8 cellular contexts compared by ENCODE assay signal in the genomic region with DNA sequence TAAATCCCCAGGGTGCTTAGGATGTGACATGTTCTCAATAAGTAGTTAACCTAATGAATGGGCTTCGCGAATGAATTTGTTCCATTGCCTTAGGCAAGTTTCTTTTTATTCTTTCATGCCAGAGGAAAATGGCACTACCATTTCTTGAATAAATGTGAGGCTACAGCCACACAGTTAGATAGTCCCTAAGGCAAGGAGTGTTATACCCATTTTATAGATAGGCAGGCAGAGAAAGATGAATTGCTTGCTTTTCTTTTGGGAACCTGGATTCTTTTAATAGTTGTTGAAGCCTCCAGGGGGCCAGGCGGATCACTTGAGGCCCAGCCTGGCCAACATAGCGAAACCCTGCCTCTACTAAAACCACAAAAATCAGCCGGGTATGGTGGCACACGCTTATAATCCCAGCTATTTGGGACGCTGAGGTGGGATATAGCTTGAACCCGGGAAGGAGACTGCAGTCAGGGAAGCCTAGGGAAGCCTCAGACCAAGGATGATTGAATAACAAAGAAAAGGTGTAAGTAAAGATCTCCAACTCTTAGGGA. TPM values are rescaled to one million over a fixed set of nuclear protein-coding genes. Genes with fewer than 3 reads are reported as not detected.
DNase-seq lines count a peak whose midpoint lies in the region; ATAC-seq and TF ChIP-seq lines count a peak whose summit lies in the region.

No MANE protein-coding gene starts in this region.

- no peaks in the 10 kb centered on the region for H3K9me3 Mint-ChIP-seq in CD8-positive, alpha-beta memory T cell

- no peak for ATAC-seq in GM21786 (IDR thresholded peaks at IDR 0.05; ENCODE audit: unreplicated experiment)

- no peaks in the 10 kb centered on the region for H3K27me3 ChIP-seq in CD8-positive, alpha-beta memory T cell (ENCODE audit: insufficient read depth, low read length, poor library complexity, severe bottlenecking)
- no peaks in the 10 kb centered on the region for H3K27me3 ChIP-seq in OCI-LY3 (ENCODE audit: low read depth, low read length)
- no peaks in the 10 kb centered on the region for H3K27me3 ChIP-seq in osteoblast (ENCODE audit: insufficient read depth, low read length)

- peaks cover 0 to 83% (median 9%) of the 10 kb centered on the region in 3 donors for H3K36me3 Mint-ChIP-seq in CD8-positive, alpha-beta memory T cell

- CTCF ChIA-PET in CD8-positive, alpha-beta memory T cell (lab: Charles Lee): interaction anchor here (1.0 to 1.9 kb wide), 2 partner anchors 26 to 273 kb away, joined by 3 to 7 read pairs; partner anchors contain the start of gene KIAA1191
- CTCF ChIA-PET in HEK293T (lab: Yijun Ruan, JAX): interaction anchor here (0.7 kb wide), 1 partner anchor 541 kb away, joined by 3 read pairs; no protein-coding TSS in a partner anchor

- peak overlapping the region; percentile 98 for H3K9ac ChIP-seq in OCI-LY3 (ENCODE audit: low read length)

- no peak for DNase-seq in CD8-positive, alpha-beta memory T cell
- no peak for DNase-seq in epithelial cell of esophagus (ENCODE audit: low read depth)
- DNase-seq in osteoblast (ENCODE audit: insufficient read length, low spot score, missing footprints): no peak
- DNase-seq in epidermal melanocyte (ENCODE audit: insufficient read length, low spot score): no peak
- no peak for DNase-seq in HEK293T (ENCODE audit: extremely low spot score)
- DNase-seq in NCI-H1930 (lab: John Stamatoyannopoulos, UW): no peak

- H3K27me3 Mint-ChIP-seq in CD8-positive, alpha-beta memory T cell: no peaks in the 10 kb centered on the region

- peaks cover 24% of the 10 kb centered on the region for H3K4me1 ChIP-seq in CD8-positive, alpha-beta memory T cell (ENCODE audit: insufficient read depth, low read length)
- H3K4me1 ChIP-seq in OCI-LY3 (ENCODE audit: low read length) (peaks cover 11% of the 10 kb centered on the region), osteoblast (ENCODE audit: insufficient read depth, low read length) (peaks cover 18% of the 10 kb centered on the region)

- peak overlapping the region; percentile 93 for H3K27ac ChIP-seq in CD8-positive, alpha-beta memory T cell (ENCODE audit: low read depth, low read length)
- H3K27ac ChIP-seq in OCI-LY3 (ENCODE audit: low read length): peak overlapping the region; percentile 92; the same call in 1 of the 2 replicates
- H3K27ac ChIP-seq in osteoblast (ENCODE audit: low read depth, low read length): peak overlapping the region; percentile 83

- H2AFZ ChIP-seq in OCI-LY3 (ENCODE audit: low read depth, low read length): no peak overlapping the region
- H2AFZ ChIP-seq in osteoblast (ENCODE audit: low read length): no peak overlapping the region

- TF ChIP-seq CTCF in OCI-LY3 (IDR thresholded peaks at IDR 0.05; ENCODE audit: low read depth, low read length) (no peak), epithelial cell of esophagus (IDR thresholded peaks at IDR 0.05; ENCODE audit: insufficient read depth, low read depth, low read length, missing control alignments) (no peak), osteoblast (IDR thresholded peaks at IDR 0.05; ENCODE audit: extremely low read depth, low read depth, low read length) (peak; percentile 10)

- H3K27ac Mint-ChIP-seq in CD8-positive, alpha-beta memory T cell: peak overlapping the region; percentile 56 to 100 (median 98)

- peak overlapping the region; percentile 99 for H3K4me3 ChIP-seq in CD8-positive, alpha-beta memory T cell (ENCODE audit: low read length)
- peak overlapping the region; percentile 96 for H3K4me3 ChIP-seq in OCI-LY3 (ENCODE audit: low read length)
- H3K4me3 ChIP-seq in epithelial cell of esophagus (ENCODE audit: low read length): peak overlapping the region; percentile 94
- peak overlapping the region; percentile 90 for H3K4me3 ChIP-seq in osteoblast (ENCODE audit: insufficient read depth, low read length)

- H3K36me3 ChIP-seq in CD8-positive, alpha-beta memory T cell (ENCODE audit: insufficient read depth, low read length): peaks cover 31% of the 10 kb centered on the region
- H3K36me3 ChIP-seq in OCI-LY3 (replicated peaks; ENCODE audit: low read depth, low read length) (peaks cover 59% of the 10 kb centered on the region), osteoblast (ENCODE audit: insufficient read depth, low read length) (peaks cover 35% of the 10 kb centered on the region)

- H3K9me3 ChIP-seq in CD8-positive, alpha-beta memory T cell (ENCODE audit: low read length): no peaks in the 10 kb centered on the region
- no peaks in the 10 kb centered on the region for H3K9me3 ChIP-seq in OCI-LY3 (ENCODE audit: insufficient read depth, low read length)
- no peaks in the 10 kb centered on the region for H3K9me3 ChIP-seq in osteoblast (ENCODE audit: low read depth, low read length)

- H3K79me2 ChIP-seq in OCI-LY3 (ENCODE audit: low read length) (peaks cover 61% of the 10 kb centered on the region), osteoblast (ENCODE audit: insufficient read depth, low read length) (peaks cover 39% of the 10 kb centered on the region)

- peak overlapping the region; percentile 96 to 100 (median 99) for H3K4me3 Mint-ChIP-seq in CD8-positive, alpha-beta memory T cell

- H4K20me1 ChIP-seq in OCI-LY3 (ENCODE audit: insufficient read depth, low read length) (no peaks in the 10 kb centered on the region), osteoblast (ENCODE audit: insufficient read depth, low read length) (peaks cover 13% of the 10 kb centered on the region)

- peak overlapping the region; percentile 96 for H3K4me2 ChIP-seq in OCI-LY3 (ENCODE audit: low read length)
- H3K4me2 ChIP-seq in osteoblast (ENCODE audit: insufficient read depth, low read length): peak overlapping the region; percentile 94

- H3K4me1 Mint-ChIP-seq in CD8-positive, alpha-beta memory T cell: peaks cover 27 to 34% (median 34%) of the 10 kb centered on the region in 3 donors

- POLR2A ChIA-PET in CD8-positive, alpha-beta memory T cell (lab: Charles Lee): interaction anchor here (1.3 to 2.6 kb wide), 3 partner anchors 26 to 156 kb away, joined by 7 to 40 read pairs (median 16); partner anchors contain the start of genes KIAA1191 and RNF44
- POLR2A ChIA-PET in HEK293T (lab: Yijun Ruan, JAX): interaction anchor here (1.0 to 3.3 kb wide), 6 partner anchors 10 to 155 kb away, joined by 4 to 22 read pairs (median 4); partner anchors contain the start of genes KIAA1191 and RNF44

TF ChIP-seq in HEK293T, 16 proteins besides CTCF, POLR2A, EP300 and RAD21:
- TF ChIP-seq FOXA1 (IDR thresholded peaks at IDR 0.05) (no peak), SP1 (IDR thresholded peaks at IDR 0.05) (no peak), ELF4 (IDR thresholded peaks at IDR 0.05) (no peak)

RNA-seq across cellular contexts. Expression of gene NOP16, which starts 0.9 kb away (rescaled TPM):
- 100 to 1,000 TPM; 157 to 160 TPM for total RNA-seq in CD8-positive, alpha-beta memory T cell
- polyA plus RNA-seq in CD8-positive, alpha-beta memory T cell: 33.5 TPM
- 7.1 and 8.0 TPM in 2 replicates for total RNA-seq in osteoblast

RNA-seq across cellular contexts. Expression of gene HIGD2A, which starts 1.1 kb away (rescaled TPM):
- total RNA-seq in CD8-positive, alpha-beta memory T cell: 100 to 1,000 TPM in 1 of 2 experiments, 10 to 100 TPM in 1; 98.3 to 101 TPM
- polyA plus RNA-seq in CD8-positive, alpha-beta memory T cell: 221 TPM
- total RNA-seq in osteoblast: 31.5 and 34.7 TPM in 2 replicates

RNA-seq across cellular contexts. Expression of gene ARL10, which starts 22.2 kb away (rescaled TPM):
- 10 to 100 TPM; 12.9 to 14.0 TPM for total RNA-seq in CD8-positive, alpha-beta memory T cell
- 2.1 TPM for polyA plus RNA-seq in CD8-positive, alpha-beta memory T cell
- total RNA-seq in osteoblast: 8.3 and 14.1 TPM in 2 replicates

RNA-seq across cellular contexts. Expression of gene KIAA1191, which starts 25.9 kb away (rescaled TPM):
- 10 to 100 TPM; 35.6 to 37.0 TPM for total RNA-seq in CD8-positive, alpha-beta memory T cell
- 63.6 TPM for polyA plus RNA-seq in CD8-positive, alpha-beta memory T cell
- 61.9 and 69.5 TPM in 2 replicates for total RNA-seq in osteoblast

RNA-seq across cellular contexts. Expression of gene CLTB, which starts 28.9 kb away (rescaled TPM):
- total RNA-seq in CD8-positive, alpha-beta memory T cell: 10 to 100 TPM; 62.0 to 66.4 TPM
- 96.3 TPM for polyA plus RNA-seq in CD8-positive, alpha-beta memory T cell
- total RNA-seq in osteoblast: 61.3 and 63.0 TPM in 2 replicates

Comparison
In these comparisons a context has a peak if more than half of its experiments do, and no peak if none do; other contexts are left out.
1. RNA of gene NOP16, which starts 0.9 kb away (total RNA-seq): 157 to 160 TPM in CD8-positive, alpha-beta memory T cell; 7.1 to 8.0 TPM in osteoblast; every median in the first group is over 10 times any median in the second.
2. Peak in every context shown above with its lines, with median percentiles within 50 percentile points of each other: H3K27ac ChIP-seq and H3K4me3 ChIP-seq.